Comparison of ENCODE assay signal across 1 cellular context in genomic region chr11:65891180-65892136, GRCh38.
TF ChIP-seq lines count a peak whose summit lies in the region.

No MANE protein-coding gene starts in this region.

TF ChIP-seq in K562, 482 proteins besides CTCF, POLR2A, EP300 and RAD21 (continued from another document and continues in another):
- TF ChIP-seq CHAMP1 (IDR thresholded peaks at IDR 0.05) (no peak), NFYB (IDR thresholded peaks at IDR 0.05; ENCODE audit: extremely low read depth, insufficient read length) (no peak), CBX1 (IDR thresholded peaks at IDR 0.05; ENCODE audit: low read depth) (peak; percentile 44), CREBBP (IDR thresholded peaks at IDR 0.05; ENCODE audit: low read depth, low read length) (no peak), ELK3 (CRISPR knock-in tag; IDR thresholded peaks at IDR 0.05) (no peak), PKNOX1 (IDR thresholded peaks at IDR 0.05) (peak; percentile 16; the same call in 1 of the 2 replicates), NCOA4 (IDR thresholded peaks at IDR 0.05; ENCODE audit: partially characterized antibody) (no peak), ZNF239 (CRISPR knock-in tag; IDR thresholded peaks at IDR 0.05) (no peak), ZNF696 (CRISPR knock-in tag; conservative IDR thresholded peaks at IDR 0.05) (0 out of 2 replicates have a peak, but pooled peaks have one; percentile 50), SREBF2 (CRISPR knock-in tag; IDR thresholded peaks at IDR 0.05) (no peak), FOXA1 (IDR thresholded peaks at IDR 0.05; ENCODE audit: borderline replicate concordance) (no peak), CUX1 (CRISPR knock-in tag; IDR thresholded peaks at IDR 0.05) (no peak), POLR2G (IDR thresholded peaks at IDR 0.05; ENCODE audit: low read depth, low read length) (peak; percentile 78), ZSCAN29 (IDR thresholded peaks at IDR 0.05) (0 out of 2 replicates have a peak, but pooled peaks have one; percentile 10), ZNF79 (CRISPR knock-in tag; IDR thresholded peaks at IDR 0.05; ENCODE audit: low read depth) (no peak), HDAC1 (IDR thresholded peaks at IDR 0.05) (no peak), SRSF3 (IDR thresholded peaks at IDR 0.05; ENCODE audit: insufficient read depth, low read length) (no peak), NFIX (CRISPR knock-in tag; IDR thresholded peaks at IDR 0.05; ENCODE audit: low read depth) (no peak), THRB (CRISPR knock-in tag; conservative IDR thresholded peaks at IDR 0.05) (peak; percentile 69; the same call in 1 of the 2 replicates), ZBTB43 (CRISPR knock-in tag; IDR thresholded peaks at IDR 0.05) (peak; percentile 12; the same call in 1 of the 2 replicates), ZNF695 (CRISPR knock-in tag; IDR thresholded peaks at IDR 0.05) (no peak), ZNF316 (IDR thresholded peaks at IDR 0.05) (no peak), RBM22 (IDR thresholded peaks at IDR 0.05; ENCODE audit: low read depth, low read length, poor library complexity, severe bottlenecking) (peak; percentile 77), FOS (IDR thresholded peaks at IDR 0.05; ENCODE audit: extremely low read depth, insufficient read length) (no peak), BRCA1 (IDR thresholded peaks at IDR 0.05) (no peak), BRCA1 (CRISPR knock-in tag; IDR thresholded peaks at IDR 0.05) (no peak), ZNF655 (CRISPR knock-in tag; IDR thresholded peaks at IDR 0.05) (no peak), ZNF12 (CRISPR knock-in tag; IDR thresholded peaks at IDR 0.05) (no peak), TEAD2 (tag; IDR thresholded peaks at IDR 0.05) (no peak), EGR1 (conservative IDR thresholded peaks at IDR 0.05) (0 out of 2 replicates have a peak, but pooled peaks have one; percentile 7), ZNF77 (CRISPR knock-in tag; IDR thresholded peaks at IDR 0.05) (0 out of 2 replicates have a peak, but pooled peaks have one; percentile 70), GATA2 (CRISPR knock-in tag; IDR thresholded peaks at IDR 0.05) (no peak), TOE1 (IDR thresholded peaks at IDR 0.05; ENCODE audit: borderline replicate concordance) (peak; percentile 41; the same call in 1 of the 2 replicates), TOE1 (CRISPR knock-in tag; IDR thresholded peaks at IDR 0.05; ENCODE audit: borderline replicate concordance, low read depth) (no peak), ASH1L (IDR thresholded peaks at IDR 0.05; ENCODE audit: borderline replicate concordance, low read depth, partially characterized antibody) (no peak), ZHX1 (conservative IDR thresholded peaks at IDR 0.05; ENCODE audit: low read length) (no peak), ZNF609 (CRISPR knock-in tag; IDR thresholded peaks at IDR 0.05; ENCODE audit: borderline replicate concordance) (no peak), MXD1 (CRISPR knock-in tag; IDR thresholded peaks at IDR 0.05; ENCODE audit: borderline replicate concordance, poor library complexity, severe bottlenecking) (no peak)
